19 cellular contexts compared by ENCODE assay signal in genomic region chr10:23157239-23157661, GRCh38. TPM values are rescaled to one million over a fixed set of nuclear protein-coding genes. Genes with fewer than 3 reads are reported as not detected.
DNase-seq lines count a peak whose midpoint lies in the region; ATAC-seq, FAIRE-seq and TF ChIP-seq lines count a peak whose summit lies in the region.
"Had no signal": no experiment of that assay in that cellular context is flagged by ENCODE, and none has a peak within 500 bp of the region (broad histone marks: within the 10 kb centered on the region; RNA-seq: fewer than 3 reads in every experiment).

No MANE protein-coding gene starts in this region.

- ATAC-seq in GM21447 (IDR thresholded peaks at IDR 0.05; ENCODE audit: unreplicated experiment) = peak; percentile 56
- peak; percentile 70 for ATAC-seq in HG03378 (IDR thresholded peaks at IDR 0.05; ENCODE audit: unreplicated experiment)
- peak; percentile 63 for ATAC-seq in memory B cell (ENCODE audit: low read depth)
- ATAC-seq in HG03342 (IDR thresholded peaks at IDR 0.05; ENCODE audit: unreplicated experiment) = no peak
- ATAC-seq: T-cell had no signal

- H3K9me3 Mint-ChIP-seq in memory B cell = no peaks in the 10 kb centered on the region
- H3K9me3 Mint-ChIP-seq in immature natural killer cell = no peaks in the 10 kb centered on the region
- H3K9me3 Mint-ChIP-seq in osteocyte (ENCODE audit: unreplicated experiment) = no peaks in the 10 kb centered on the region
- H3K9me3 Mint-ChIP-seq: activated T-helper 17 cell treated with anti-CD3 and anti-CD28 coated beads, Interleukin-2, amount 50 U/mL, for 72 hours; T-cell had no signal

- H3K27ac Mint-ChIP-seq in memory B cell = no peak overlapping the region
- no peak overlapping the region for H3K27ac Mint-ChIP-seq in immature natural killer cell
- no peak overlapping the region for H3K27ac Mint-ChIP-seq in osteocyte (ENCODE audit: unreplicated experiment)
- H3K27ac Mint-ChIP-seq: activated T-helper 17 cell treated with anti-CD3 and anti-CD28 coated beads, Interleukin-2, amount 50 U/mL, for 72 hours; T-cell had no signal

- no peak for DNase-seq in GM18507 (ENCODE audit: extremely low spot score, insufficient read length, low read depth)
- no peak for DNase-seq in memory B cell (ENCODE audit: low spot score in 2 of 2)
- DNase-seq in immature natural killer cell = no peak
- DNase-seq in NCI-H2029 treated with DMSO at 0.1 percent for 48 hours (lab: John Stamatoyannopoulos, UW) = no peak
- no peak for DNase-seq in osteocyte (ENCODE audit: extremely low spot score, unreplicated experiment)
- DNase-seq: activated CD4-positive, alpha-beta T cell treated with anti-CD3 and anti-CD28 coated beads for 4 hours; dorsolateral prefrontal cortex; right cardiac atrium had no signal

- H3K27me3 Mint-ChIP-seq in memory B cell (peaks cover 18% of the 10 kb centered on the region), immature natural killer cell (ENCODE audit: low read depth in 3 of 3) (peaks cover 2 to 6% (median 3%) of the 10 kb centered on the region in 3 donors), osteocyte (ENCODE audit: unreplicated experiment) (peaks cover 29% of the 10 kb centered on the region)

- FAIRE-seq in GM18507 (lab: Jason Lieb, UNC) = peak; percentile 21
- FAIRE-seq: astrocyte, keratinocyte had no signal

- no peak for TF ChIP-seq CTCF in osteocyte (IDR thresholded peaks at IDR 0.05)

- H3K4me1 Mint-ChIP-seq in memory B cell = peaks cover 15% of the 10 kb centered on the region
- peaks cover 0 to 4% of the 10 kb centered on the region in 2 donors for H3K4me1 Mint-ChIP-seq in immature natural killer cell
- peaks cover 4% of the 10 kb centered on the region for H3K4me1 Mint-ChIP-seq in osteocyte (ENCODE audit: unreplicated experiment)
- H3K4me1 Mint-ChIP-seq: activated T-helper 17 cell treated with anti-CD3 and anti-CD28 coated beads, Interleukin-2, amount 50 U/mL, for 72 hours had no signal

- H3K36me3 Mint-ChIP-seq in memory B cell (no peaks in the 10 kb centered on the region), immature natural killer cell (no peaks in the 10 kb centered on the region), osteocyte (ENCODE audit: unreplicated experiment) (no peaks in the 10 kb centered on the region)
- H3K36me3 Mint-ChIP-seq: CD4-positive, CD25-positive, alpha-beta regulatory T cell; T-cell had no signal

- peak overlapping the region; percentile 51 for H3K4me3 Mint-ChIP-seq in memory B cell
- H3K4me3 Mint-ChIP-seq in immature natural killer cell = no peak overlapping the region
- H3K4me3 Mint-ChIP-seq in osteocyte (ENCODE audit: unreplicated experiment) = no peak overlapping the region
- H3K4me3 Mint-ChIP-seq: activated T-helper 17 cell treated with anti-CD3 and anti-CD28 coated beads, Interleukin-2, amount 50 U/mL, for 72 hours; CD4-positive, CD25-positive, alpha-beta regulatory T cell; T-cell had no signal

RNA-seq across cellular contexts. Expression of gene PTF1A, which starts 34.9 kb away (rescaled TPM):
- not detected for polyA plus RNA-seq in immature natural killer cell
- total RNA-seq in osteocyte = not detected in 2 replicates
- total RNA-seq: activated T-helper 17 cell treated with anti-CD3 and anti-CD28 coated beads, Interleukin-2, amount 50 U/mL, for 72 hours; astrocyte; CD4-positive, CD25-positive, alpha-beta regulatory T cell; foreskin keratinocyte; myocyte; OCI-LY7; right cardiac atrium; T-cell had no signal
- polyA plus RNA-seq: CD4-positive, CD25-positive, alpha-beta regulatory T cell; foreskin keratinocyte; keratinocyte; right cardiac atrium had no signal
